In the genomic region with DNA sequence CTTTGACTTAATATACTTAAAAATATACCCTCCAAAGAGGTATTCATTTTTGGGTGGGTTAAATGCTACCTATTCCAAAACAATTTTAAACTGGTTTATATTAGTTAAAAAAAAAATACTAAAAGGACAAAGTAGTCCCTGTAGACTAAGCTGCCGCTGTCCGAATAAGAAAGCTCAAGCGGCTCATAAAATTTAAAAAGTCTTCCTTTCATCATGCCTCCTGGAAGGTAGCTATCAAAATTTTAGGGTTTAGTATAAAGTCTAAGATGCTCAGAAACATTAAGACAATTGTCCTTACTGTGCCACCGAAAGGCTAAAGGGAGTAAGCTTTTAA, we compare ENCODE assay signal across 8 cellular contexts. TPM values are rescaled to one million over a fixed set of nuclear protein-coding genes. Genes with fewer than 3 reads are reported as not detected.
DNase-seq lines count a peak whose midpoint lies in the region; ATAC-seq and TF ChIP-seq lines count a peak whose summit lies in the region.

No MANE protein-coding gene starts in this region.

- peaks cover 4% of the 10 kb centered on the region for H3K36me3 ChIP-seq in left ventricle myocardium inferior

- no peaks in the 10 kb centered on the region for H3K27me3 ChIP-seq in left ventricle myocardium inferior (ENCODE audit: low read depth)

- H3K36me3 Mint-ChIP-seq in memory B cell = peaks cover 2% of the 10 kb centered on the region

- peaks cover 14% of the 10 kb centered on the region for H3K4me1 Mint-ChIP-seq in memory B cell

- H3K27ac Mint-ChIP-seq in memory B cell = peak overlapping the region; percentile 87

- intact Hi-C loops in left ventricle myocardium inferior (cut with micrococcal nuclease) = loop anchor here (10.0 kb wide), 1 partner anchor 206 kb away; the partner anchor contains the start of gene AMMECR1L
- intact Hi-C loops in left ventricle myocardium superior (cut with micrococcal nuclease) = no loop called here

- no peaks in the 10 kb centered on the region for H3K27me3 Mint-ChIP-seq in memory B cell

- H3K27ac ChIP-seq in left ventricle myocardium inferior (replicated peaks) = peak overlapping the region; percentile 88

- in situ Hi-C loops in astrocyte of the cerebellum (cut with HindIII; ENCODE audit: low sequenced_read_pairs) = no loop called here

- DNase-seq in left ventricle myocardium inferior = no peak
- DNase-seq in left ventricle myocardium superior = no peak
- no peak for DNase-seq in astrocyte of the cerebellum (ENCODE audit: low read depth)
- DNase-seq in memory B cell (ENCODE audit: low spot score in 2 of 2) = no peak
- DNase-seq in AML-193 (lab: John Stamatoyannopoulos, UW) = no peak
- no peak for DNase-seq in stimulated activated CD4-positive, alpha-beta T cell treated with anti-CD3 and anti-CD28 coated beads, Interleukin-2, amount 100 ng/mL, for 24 hours
- DNase-seq in dermis blood vessel endothelial cell = no peak

- no peaks in the 10 kb centered on the region for H3K9me3 Mint-ChIP-seq in memory B cell

- peaks cover 26% of the 10 kb centered on the region for H3K4me1 ChIP-seq in left ventricle myocardium inferior

- ATAC-seq in left ventricle myocardium superior (no peak), memory B cell (ENCODE audit: low read depth) (peak; percentile 6), GM21423 (IDR thresholded peaks at IDR 0.05; ENCODE audit: unreplicated experiment) (no peak)

- no peaks in the 10 kb centered on the region for H3K9me3 ChIP-seq in left ventricle myocardium inferior (replicated peaks)

- H3K4me3 ChIP-seq in left ventricle myocardium inferior (peak overlapping the region; percentile 95), astrocyte of the cerebellum (ENCODE audit: low read depth, low read length) (peak overlapping the region; percentile 100)

- TF ChIP-seq CTCF in left ventricle myocardium inferior (IDR thresholded peaks at IDR 0.05; ENCODE audit: borderline replicate concordance) = no peak
- no peak for TF ChIP-seq CTCF in astrocyte of the cerebellum (IDR thresholded peaks at IDR 0.05; ENCODE audit: low read depth, low read length, missing control alignments)

- peak overlapping the region; percentile 88 for H3K4me3 Mint-ChIP-seq in memory B cell

RNA-seq across cellular contexts. Expression of gene UGGT1, which starts 0.5 kb away (rescaled TPM):
- total RNA-seq in left ventricle myocardium inferior (30.3 TPM), left ventricle myocardium superior (24.6 TPM), dermis blood vessel endothelial cell (101 and 122 TPM in 2 replicates)
